27 cellular contexts compared by ENCODE assay signal in the genomic region with DNA sequence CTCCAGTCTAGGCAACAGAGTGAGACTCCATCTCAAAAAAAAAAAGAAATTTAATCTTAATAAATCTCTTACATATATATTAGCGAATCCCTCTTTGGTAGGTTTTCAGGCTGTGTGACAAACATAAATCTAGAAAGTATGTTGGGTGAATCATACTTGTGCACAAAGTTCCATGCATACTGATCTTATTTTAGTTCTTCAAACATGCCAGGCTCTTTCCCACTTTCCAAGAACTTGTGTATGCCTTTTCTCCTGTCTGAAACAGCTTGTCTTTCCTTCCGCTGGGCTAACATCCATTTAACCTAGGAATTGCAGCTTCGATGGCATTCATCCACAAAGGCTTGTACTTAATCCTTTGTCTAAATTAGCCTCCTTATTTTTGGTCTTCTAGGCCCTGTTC.
DNase-seq lines count a peak whose midpoint lies in the region; ATAC-seq, FAIRE-seq and TF ChIP-seq lines count a peak whose summit lies in the region.
"Had no signal": no experiment of that assay in that cellular context is flagged by ENCODE, and none has a peak within 500 bp of the region (broad histone marks: within the 10 kb centered on the region; RNA-seq: fewer than 3 reads in every experiment).

No MANE protein-coding gene starts in this region.

- no peak overlapping the region for H3K4me3 ChIP-seq in AG10803 (ENCODE audit: low read length)
- no peak overlapping the region for H3K4me3 ChIP-seq in adipocyte (ENCODE audit: low read length)
- H3K4me3 ChIP-seq in fibroblast of the aortic adventitia (ENCODE audit: low read depth, low read length) = no peak overlapping the region
- no peak overlapping the region for H3K4me3 ChIP-seq in pancreas
- H3K4me3 ChIP-seq: BLaER1 treated with 17β-estradiol and CSF1 and Interleukin-3, amounts not matched to agents 10 nM and 100 nM; Peyer's patch; SJCRH30 had no signal

- H3K9me3 ChIP-seq in adipocyte (ENCODE audit: control insufficient read depth, low read length) (peaks cover 11% of the 10 kb centered on the region), pancreas (no peaks in the 10 kb centered on the region)
- H3K9me3 ChIP-seq: BLaER1 treated with 17β-estradiol and CSF1 and Interleukin-3, amounts not matched to agents 10 nM and 100 nM; Peyer's patch; SJCRH30 had no signal

- H3K4me1 ChIP-seq in adipocyte (ENCODE audit: control insufficient read depth, insufficient read depth, low read length) (no peaks in the 10 kb centered on the region), pancreas (no peaks in the 10 kb centered on the region)
- H3K4me1 ChIP-seq: BLaER1 treated with 17β-estradiol and CSF1 and Interleukin-3, amounts not matched to agents 10 nM and 100 nM; Peyer's patch; SJCRH30 had no signal

- intact Hi-C loops in pancreas (cut with DNase I) = no loop called here

- in situ Hi-C loops in GM13977 (cut with MboI; ENCODE audit: low pct_unique_long_range_greater_than_20kb, low sequenced_read_pairs, unreplicated experiment) = no loop called here

- no peaks in the 10 kb centered on the region for H3K36me3 ChIP-seq in adipocyte (ENCODE audit: control insufficient read depth, insufficient read depth, low read length, severe bottlenecking)
- H3K36me3 ChIP-seq in pancreas = no peaks in the 10 kb centered on the region
- H3K36me3 ChIP-seq: BLaER1 treated with 17β-estradiol and CSF1 and Interleukin-3, amounts not matched to agents 10 nM and 100 nM; Peyer's patch; SJCRH30 had no signal

- H3K9ac ChIP-seq in adipocyte (ENCODE audit: low read length) = no peak overlapping the region
- H3K9ac ChIP-seq: BLaER1 treated with 17β-estradiol and CSF1 and Interleukin-3, amounts not matched to agents 10 nM and 100 nM; KMS-11 had no signal

- no peak for TF ChIP-seq CTCF in AG10803 (conservative IDR thresholded peaks at IDR 0.05; ENCODE audit: low read length)
- TF ChIP-seq CTCF in fibroblast of the aortic adventitia (IDR thresholded peaks at IDR 0.05; ENCODE audit: insufficient read depth, low read length) = no peak
- no peak for TF ChIP-seq CTCF in pancreas (IDR thresholded peaks at IDR 0.05)
- TF ChIP-seq CTCF in GM13977 (IDR thresholded peaks at IDR 0.05; ENCODE audit: extremely low read depth, insufficient read depth, missing control alignments) = no peak

- no peak for ATAC-seq in pancreas
- ATAC-seq: HCT116, SK-N-SH treated with all-trans-retinoic acid at 6 μM for 48 hours had no signal

- DNase-seq in AG10803 (ENCODE audit: low read depth) (peak; percentile 74), adipocyte (ENCODE audit: low read depth) (peak; percentile 44), fibroblast of the aortic adventitia (ENCODE audit: low read depth) (peak; percentile 23), pancreas (no peak), NCI-H1105 treated with DMSO at 0.1 percent for 48 hours (lab: John Stamatoyannopoulos, UW) (no peak), GM13977 (ENCODE audit: low spot score) (no peak), retina (no peak)
- DNase-seq in stimulated activated CD4-positive, alpha-beta T cell treated with anti-CD3 and anti-CD28 coated beads, Interleukin-4, amount 100 ng/mL, for 24 hours = no peak
- DNase-seq: 8988T; ACHN; AML-193; CD4-positive, alpha-beta T cell; MM.1S; NCI-H1417; NCI-H1694; NCI-H2029 treated with DMSO at 0.1 percent for 48 hours; NCI-H2227 treated with DMSO at 0.1 percent for 48 hours; NCI-H526 treated with DMSO at 0.1 percent for 48 hours; OCI-M1; Peyer's patch; SJCRH30 had no signal

- H3K27me3 ChIP-seq in adipocyte (replicated peaks; ENCODE audit: control insufficient read depth, insufficient read depth, low read length) = peaks cover 33% of the 10 kb centered on the region
- no peaks in the 10 kb centered on the region for H3K27me3 ChIP-seq in pancreas
- H3K27me3 ChIP-seq: Peyer's patch, SJCRH30 had no signal

- FAIRE-seq in pancreas (lab: Jason Lieb, UNC) = peak; percentile 20
- FAIRE-seq: D721Med, H1 had no signal

- no peak overlapping the region for H3K27ac ChIP-seq in pancreas
- H3K27ac ChIP-seq: BLaER1 treated with 17β-estradiol and CSF1 and Interleukin-3, amounts not matched to agents 10 nM and 100 nM; KMS-11; Peyer's patch; SJCRH30 had no signal

- 82 to 93% methylated on average over 3 of the region's 3 CpGs for WGBS in pancreas, 2 donors

Comparison
In these comparisons a context has a peak if more than half of its experiments do, and no peak if none do; other contexts are left out.
1. DNase-seq: peak in AG10803 (single experiment), adipocyte (single experiment) and fibroblast of the aortic adventitia (single experiment); none in pancreas (0 of 6), stimulated activated CD4-positive, alpha-beta T cell treated with anti-CD3 and anti-CD28 coated beads, Interleukin-4, amount 100 ng/mL, for 24 hours (single experiment), NCI-H1105 treated with DMSO at 0.1 percent for 48 hours (single experiment), GM13977 (single experiment) and retina (single experiment).